13 cellular contexts compared by ENCODE assay signal in genomic region chr21:42162831-42163510, GRCh38. TPM values are rescaled to one million over a fixed set of nuclear protein-coding genes. Genes with fewer than 3 reads are reported as not detected.
DNase-seq lines count a peak whose midpoint lies in the region; ATAC-seq and TF ChIP-seq lines count a peak whose summit lies in the region.
"Had no signal": no experiment of that assay in that cellular context is flagged by ENCODE, and none has a peak within 500 bp of the region (broad histone marks: within the 10 kb centered on the region; RNA-seq: fewer than 3 reads in every experiment).

No MANE protein-coding gene starts in this region.

- no peaks in the 10 kb centered on the region for H3K9me3 ChIP-seq in neural progenitor cell (ENCODE audit: low read depth)
- H3K9me3 ChIP-seq: lower lobe of right lung, SJCRH30 had no signal

- H4K20me1 ChIP-seq in neural progenitor cell (ENCODE audit: low read depth) = no peaks in the 10 kb centered on the region

- H3K27me3 Mint-ChIP-seq in T-helper 1 cell treated with Interleukin-12 subunit alpha and Interleukin-12 subunit beta and Interleukin-4 antibody, amounts not matched to agents 30 μg/mL and 1 μg/mL, for 36 hours (ENCODE audit: low read depth) = peaks cover 6% of the 10 kb centered on the region
- H3K27me3 Mint-ChIP-seq in activated naive CD8-positive, alpha-beta T cell treated with anti-CD3 and anti-CD28 coated beads, Interleukin-2, amount 50 U/mL, for 24 hours = no peaks in the 10 kb centered on the region
- H3K27me3 Mint-ChIP-seq in neural progenitor cell (ENCODE audit: insufficient read depth, low read depth) = peaks cover 11% of the 10 kb centered on the region

- TF ChIP-seq CTCF in neural progenitor cell (IDR thresholded peaks at IDR 0.05) = no peak

- no peak overlapping the region for H3K4me3 Mint-ChIP-seq in T-helper 1 cell treated with Interleukin-12 subunit alpha and Interleukin-12 subunit beta and Interleukin-4 antibody, amounts not matched to agents 30 μg/mL and 1 μg/mL, for 36 hours
- H3K4me3 Mint-ChIP-seq in activated naive CD8-positive, alpha-beta T cell treated with anti-CD3 and anti-CD28 coated beads, Interleukin-2, amount 50 U/mL, for 24 hours = no peak overlapping the region
- H3K4me3 Mint-ChIP-seq in neural progenitor cell = peak overlapping the region; percentile 8

- peak; percentile 3 for ATAC-seq in activated naive CD8-positive, alpha-beta T cell treated with anti-CD3 and anti-CD28 coated beads, Interleukin-2, amount 50 U/mL, for 24 hours
- ATAC-seq: lower lobe of right lung had no signal

- H3K27ac Mint-ChIP-seq in T-helper 1 cell treated with Interleukin-12 subunit alpha and Interleukin-12 subunit beta and Interleukin-4 antibody, amounts not matched to agents 30 μg/mL and 1 μg/mL, for 36 hours = peak overlapping the region; percentile 33
- H3K27ac Mint-ChIP-seq in activated naive CD8-positive, alpha-beta T cell treated with anti-CD3 and anti-CD28 coated beads, Interleukin-2, amount 50 U/mL, for 24 hours = no peak overlapping the region
- H3K27ac Mint-ChIP-seq in neural progenitor cell = peak overlapping the region; percentile 42

- H3K36me3 ChIP-seq in neural progenitor cell = no peaks in the 10 kb centered on the region
- H3K36me3 ChIP-seq: lower lobe of right lung, SJCRH30 had no signal

- no peaks in the 10 kb centered on the region for H3K27me3 ChIP-seq in neural progenitor cell
- H3K27me3 ChIP-seq: dorsolateral prefrontal cortex, SJCRH30 had no signal

- H2AFZ ChIP-seq in neural progenitor cell (replicated peaks) = no peak overlapping the region

- H3K4me1 Mint-ChIP-seq in T-helper 1 cell treated with Interleukin-12 subunit alpha and Interleukin-12 subunit beta and Interleukin-4 antibody, amounts not matched to agents 30 μg/mL and 1 μg/mL, for 36 hours (ENCODE audit: low read depth) = peaks cover 31% of the 10 kb centered on the region
- H3K4me1 Mint-ChIP-seq in activated naive CD8-positive, alpha-beta T cell treated with anti-CD3 and anti-CD28 coated beads, Interleukin-2, amount 50 U/mL, for 24 hours = peaks cover 29% of the 10 kb centered on the region
- peaks cover 23% of the 10 kb centered on the region for H3K4me1 Mint-ChIP-seq in neural progenitor cell

- H3K36me3 Mint-ChIP-seq in T-helper 1 cell treated with Interleukin-12 subunit alpha and Interleukin-12 subunit beta and Interleukin-4 antibody, amounts not matched to agents 30 μg/mL and 1 μg/mL, for 36 hours (ENCODE audit: low read depth) = no peaks in the 10 kb centered on the region
- H3K36me3 Mint-ChIP-seq in activated naive CD8-positive, alpha-beta T cell treated with anti-CD3 and anti-CD28 coated beads, Interleukin-2, amount 50 U/mL, for 24 hours (ENCODE audit: low read depth) = no peaks in the 10 kb centered on the region
- no peaks in the 10 kb centered on the region for H3K36me3 Mint-ChIP-seq in neural progenitor cell

- H3K27ac ChIP-seq in neural progenitor cell = no peak overlapping the region
- H3K27ac ChIP-seq: lower lobe of right lung, SJCRH30 had no signal

- H3K4me1 ChIP-seq in neural progenitor cell = peaks cover 5% of the 10 kb centered on the region
- H3K4me1 ChIP-seq: lower lobe of right lung, SJCRH30 had no signal

- no peaks in the 10 kb centered on the region for H3K79me2 ChIP-seq in neural progenitor cell (ENCODE audit: low read depth)

- peaks cover 3% of the 10 kb centered on the region for H3F3A ChIP-seq in neural progenitor cell (ENCODE audit: low read depth)

- H3K9ac ChIP-seq in neural progenitor cell = no peak overlapping the region

- no peak overlapping the region for H3K4me2 ChIP-seq in neural progenitor cell

- no peaks in the 10 kb centered on the region for H3K9me3 Mint-ChIP-seq in T-helper 1 cell treated with Interleukin-12 subunit alpha and Interleukin-12 subunit beta and Interleukin-4 antibody, amounts not matched to agents 30 μg/mL and 1 μg/mL, for 36 hours
- no peaks in the 10 kb centered on the region for H3K9me3 Mint-ChIP-seq in activated naive CD8-positive, alpha-beta T cell treated with anti-CD3 and anti-CD28 coated beads, Interleukin-2, amount 50 U/mL, for 24 hours
- no peaks in the 10 kb centered on the region for H3K9me3 Mint-ChIP-seq in neural progenitor cell

- DNase-seq in T-helper 1 cell = no peak
- DNase-seq in MV-4-11 (lab: John Stamatoyannopoulos, UW) = peak; percentile 13
- peak; percentile 2 for DNase-seq in activated naive CD8-positive, alpha-beta T cell treated with anti-CD3 and anti-CD28 coated beads, Interleukin-2, amount 50 U/mL, for 24 hours
- no peak for DNase-seq in neural progenitor cell (ENCODE audit: low spot score)
- DNase-seq in DMS153 (lab: John Stamatoyannopoulos, UW) = no peak
- DNase-seq in NOMO-1 treated with dmso at 0.1 percent for 144 hours (lab: John Stamatoyannopoulos, UW; ENCODE audit: unreplicated experiment) = no peak
- DNase-seq in NCI-H2081 treated with DMSO at 0.1 percent for 48 hours (lab: John Stamatoyannopoulos, UW) = no peak
- DNase-seq: IMR-90; lower lobe of right lung; SJCRH30; stimulated activated CD4-positive, alpha-beta T cell treated with anti-CD3 and anti-CD28 coated beads, Interleukin-4, amount 100 ng/mL, for 4 hours had no signal

- H3K4me3 ChIP-seq in neural progenitor cell = no peak overlapping the region
- H3K4me3 ChIP-seq: dorsolateral prefrontal cortex, lower lobe of right lung, SJCRH30 had no signal

RNA-seq across cellular contexts. Expression of gene ABCG1, which starts 56.0 kb away (rescaled TPM):
- 1.9 and 2.0 TPM in 2 replicates for total RNA-seq in neural progenitor cell (ENCODE audit: low replicate concordance)

Comparison
In these comparisons a context has a peak if more than half of its experiments do, and no peak if none do; other contexts are left out.
1. DNase-seq: peak in MV-4-11 (single experiment) and activated naive CD8-positive, alpha-beta T cell treated with anti-CD3 and anti-CD28 coated beads, Interleukin-2, amount 50 U/mL, for 24 hours (single experiment); none in T-helper 1 cell (0 of 5), neural progenitor cell (single experiment), DMS153 (single experiment), NOMO-1 treated with dmso at 0.1 percent for 144 hours (single experiment) and NCI-H2081 treated with DMSO at 0.1 percent for 48 hours (single experiment).